Comparison of ENCODE assay signal across 9 cellular contexts in the genomic region with DNA sequence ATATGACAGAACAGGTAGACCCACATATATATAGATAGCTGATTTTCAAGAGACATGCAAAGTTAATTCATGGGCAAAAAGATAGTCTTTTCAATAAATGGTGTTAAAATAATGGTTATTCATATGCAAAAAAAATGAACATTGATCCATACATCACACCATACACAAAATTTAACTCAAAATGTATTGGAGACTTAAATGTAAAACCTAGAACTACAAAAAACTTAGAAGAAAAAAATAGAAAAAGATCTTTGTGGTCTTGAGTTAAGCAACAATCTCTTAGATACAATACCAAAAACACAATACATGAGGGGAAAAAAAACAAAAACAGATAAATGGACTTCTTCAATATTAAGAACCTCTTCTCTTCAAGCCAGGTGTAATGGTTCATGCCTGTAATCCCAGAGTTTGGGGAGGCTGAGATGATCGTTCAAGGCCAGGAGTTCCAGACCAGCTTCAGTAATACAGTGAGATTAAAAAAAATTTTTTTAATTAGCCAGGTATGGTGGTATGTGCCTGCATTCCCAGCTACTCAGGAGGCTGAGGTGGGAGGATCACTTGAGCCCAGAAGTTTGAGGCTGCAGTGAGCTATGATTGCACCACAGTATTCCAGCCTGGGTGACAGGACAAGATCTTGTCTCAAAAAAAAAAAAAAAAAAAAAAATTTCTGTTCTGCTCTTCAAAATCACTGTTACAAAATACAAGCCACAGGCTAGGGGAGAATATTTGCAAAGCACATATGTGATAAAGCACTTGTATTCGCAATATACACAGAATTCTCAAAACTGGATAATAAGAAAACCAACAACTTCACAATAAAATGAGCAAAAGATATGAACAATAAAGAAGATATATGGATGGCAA. TPM values are rescaled to one million over a fixed set of nuclear protein-coding genes. Genes with fewer than 3 reads are reported as not detected.
"Had no signal": no experiment of that assay in that cellular context is flagged by ENCODE, and none has a peak within 500 bp of the region (broad histone marks: within the 10 kb centered on the region; RNA-seq: fewer than 3 reads in every experiment).

No MANE protein-coding gene starts in this region.

- DNase-seq: GM23248, GOT3, H9, HCEC 1CT, IMR-90 had no signal

- H3K9ac ChIP-seq: GM23248 had no signal

- H2AFZ ChIP-seq: GM23248 had no signal

- H3K27ac ChIP-seq: GM23248 had no signal

- FAIRE-seq: HTR-8/SVneo, K562 had no signal

- H3K4me3 ChIP-seq: GM23248, K562 had no signal

RNA-seq across cellular contexts. Expression of gene MYCN, which starts 32.7 kb away (rescaled TPM):
- total RNA-seq: GM23248, H4, HT-29, IMR-90, K562 had no signal
- polyA plus RNA-seq: GM23248, IMR-90, K562 had no signal
